In genomic region chr12:79021021-79021420, GRCh38 we compare ENCODE assay signal across 28 cellular contexts.
DNase-seq lines count a peak whose midpoint lies in the region; ATAC-seq and TF ChIP-seq lines count a peak whose summit lies in the region.
"Had no signal": no experiment of that assay in that cellular context is flagged by ENCODE, and none has a peak within 500 bp of the region (broad histone marks: within the 10 kb centered on the region; RNA-seq: fewer than 3 reads in every experiment).

No MANE protein-coding gene starts in this region.

- TF ChIP-seq CTCF in type B pancreatic cell (conservative IDR thresholded peaks at IDR 0.05) = no peak

- ATAC-seq in Right ventricle myocardium inferior = no peak
- ATAC-seq: A549; CD8-positive, alpha-beta T cell had no signal

- DNase-seq in G401 (ENCODE audit: low spot score) = peak; percentile 57
- DNase-seq in cerebellar cortex (ENCODE audit: low spot score) = peak; percentile 56
- peak; percentile 35 for DNase-seq in inferior parietal cortex (ENCODE audit: extremely low spot score)
- DNase-seq in Right ventricle myocardium inferior (ENCODE audit: missing footprints) = no peak
- no peak for DNase-seq in NCI-H1417 treated with DMSO at 0.1 percent for 48 hours (lab: John Stamatoyannopoulos, UW)
- no peak for DNase-seq in type B pancreatic cell (ENCODE audit: extremely low spot score, unreplicated experiment)
- DNase-seq: 8988T; ACHN; AML-193; BE2C; Caco-2; Calu3; CD4-positive, alpha-beta memory T cell; CD4-positive, alpha-beta T cell; CD4-positive, CD25-positive, alpha-beta regulatory T cell; CD8-positive, alpha-beta memory T cell; CD8-positive, alpha-beta T cell; COR-L47; DMS 273 treated with DMSO at 0.1 percent for 48 hours; DMS153; DMS53; DMS79; DMS79 treated with DMSO at 0.1 percent for 48 hours; DND-41; EL had no signal

- H3K27me3 Mint-ChIP-seq in type B pancreatic cell = no peaks in the 10 kb centered on the region
- H3K27me3 Mint-ChIP-seq: B cell; CD4-positive, alpha-beta memory T cell; CD4-positive, alpha-beta T cell; CD4-positive, CD25-positive, alpha-beta regulatory T cell; CD8-positive, alpha-beta memory T cell had no signal

- peaks cover 8% of the 10 kb centered on the region for H3K36me3 Mint-ChIP-seq in type B pancreatic cell
- H3K36me3 Mint-ChIP-seq: CD14-positive monocyte; CD4-positive, alpha-beta memory T cell; CD4-positive, CD25-positive, alpha-beta regulatory T cell; CD8-positive, alpha-beta memory T cell; CD8-positive, alpha-beta T cell had no signal

- in situ Hi-C loops in G401 (cut with HindIII; ENCODE audit: low sequenced_read_pairs) = no loop called here

- peaks cover 10% of the 10 kb centered on the region for H3K4me1 Mint-ChIP-seq in type B pancreatic cell (ENCODE audit: unreplicated experiment)
- H3K4me1 Mint-ChIP-seq: B cell; CD14-positive monocyte; CD4-positive, alpha-beta memory T cell; CD4-positive, CD25-positive, alpha-beta regulatory T cell; CD8-positive, alpha-beta memory T cell had no signal

- H3K9me3 Mint-ChIP-seq in type B pancreatic cell = peaks cover 9% of the 10 kb centered on the region

- H3K27ac Mint-ChIP-seq in type B pancreatic cell = no peak overlapping the region
- H3K27ac Mint-ChIP-seq: B cell; CD14-positive monocyte; CD4-positive, alpha-beta memory T cell; CD4-positive, alpha-beta T cell; CD4-positive, CD25-positive, alpha-beta regulatory T cell; CD8-positive, alpha-beta memory T cell; CD8-positive, alpha-beta T cell had no signal

- intact Hi-C loops in Right ventricle myocardium inferior (cut with DNase I) = no loop called here

- no peak overlapping the region for H3K4me3 Mint-ChIP-seq in type B pancreatic cell
- H3K4me3 Mint-ChIP-seq: B cell; CD14-positive monocyte; CD4-positive, alpha-beta memory T cell; CD4-positive, alpha-beta T cell; CD4-positive, CD25-positive, alpha-beta regulatory T cell; CD8-positive, alpha-beta memory T cell; CD8-positive, alpha-beta T cell had no signal

Comparison
In these comparisons a context has a peak if more than half of its experiments do, and no peak if none do; other contexts are left out.
1. DNase-seq: peak in G401 (single experiment), cerebellar cortex (single experiment) and inferior parietal cortex (single experiment); none in Right ventricle myocardium inferior (single experiment), NCI-H1417 treated with DMSO at 0.1 percent for 48 hours (single experiment) and type B pancreatic cell (single experiment).